Comparison of ENCODE assay signal across 23 cellular contexts in the genomic region with DNA sequence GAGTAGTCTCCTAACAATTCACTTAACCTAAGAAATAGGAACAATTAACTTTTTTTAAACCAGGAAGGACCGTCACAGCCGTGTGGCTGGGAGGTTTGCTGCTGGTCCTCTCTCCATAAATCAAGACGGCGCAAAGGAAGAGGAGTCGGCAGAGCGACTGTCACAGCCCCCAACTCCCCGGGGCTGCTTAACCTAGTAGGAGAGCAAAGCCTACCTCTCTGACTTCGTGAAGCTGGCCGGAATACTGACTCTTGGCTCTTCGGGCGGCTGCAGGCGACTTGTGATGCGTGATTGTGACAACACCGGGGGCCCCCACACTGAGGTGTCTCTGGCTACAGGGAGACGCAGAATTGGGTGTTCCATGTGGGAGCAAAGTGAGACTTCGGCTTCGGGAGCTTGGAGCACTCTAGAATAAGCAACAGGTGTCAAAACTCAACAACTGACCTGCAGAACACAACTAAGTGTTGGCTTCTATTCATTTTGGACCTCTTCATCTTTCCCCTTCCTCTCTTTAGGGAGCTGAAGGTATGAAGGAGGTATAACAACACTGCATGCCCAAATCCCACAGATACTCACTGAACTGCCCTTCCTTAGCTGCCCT.
"Had no signal": no experiment of that assay in that cellular context is flagged by ENCODE, and none has a peak within 500 bp of the region (broad histone marks: within the 10 kb centered on the region; RNA-seq: fewer than 3 reads in every experiment).

No MANE protein-coding gene starts in this region.

- H3K4me3 Mint-ChIP-seq: activated CD8-positive, alpha-beta memory T cell treated with anti-CD3 and anti-CD28 coated beads, Interleukin-2, amount 10 ng/mL, durations not matched to agents 7 days and 5 days; activated T-cell treated with anti-CD3 and anti-CD28 coated beads, Interleukin-2, amount 50 U/mL, for 24 hours had no signal

- H3K4me2 ChIP-seq: SK-N-SH had no signal

- H3K36me3 ChIP-seq: Peyer's patch, SJCRH30 had no signal

- H3K27ac ChIP-seq: Peyer's patch, RWPE1, SJCRH30, VCaP had no signal

- H3K9me3 ChIP-seq: Peyer's patch, SJCRH30, SK-N-SH had no signal

- H3K9me3 Mint-ChIP-seq: activated naive CD4-positive, alpha-beta T cell treated with anti-CD3 and anti-CD28 coated beads, Interleukin-2, amount 50 U/mL, for 72 hours; activated T-cell treated with anti-CD3 and anti-CD28 coated beads, Interleukin-2, amount 50 U/mL, for 24 hours had no signal

- H3K27ac Mint-ChIP-seq: activated CD8-positive, alpha-beta memory T cell treated with anti-CD3 and anti-CD28 coated beads, Interleukin-2, amount 10 ng/mL, durations not matched to agents 7 days and 5 days; activated naive CD4-positive, alpha-beta T cell treated with anti-CD3 and anti-CD28 coated beads, Interleukin-2, amount 50 U/mL, for 72 hours; activated T-cell treated with anti-CD3 and anti-CD28 coated beads, Interleukin-2, amount 50 U/mL, for 24 hours had no signal

- H3K27me3 ChIP-seq: Peyer's patch, SJCRH30 had no signal

- H3K4me1 ChIP-seq: Peyer's patch, SJCRH30 had no signal

- DNase-seq: activated CD4-positive, alpha-beta T cell treated with anti-CD3 and anti-CD28 coated beads for 4 hours; activated CD4-positive, alpha-beta T cell treated with anti-CD3 and anti-CD28 coated beads, Interleukin-2, amount 50 U/mL, for 48 hours; activated CD8-positive, alpha-beta memory T cell treated with anti-CD3 and anti-CD28 coated beads, Interleukin-2, amount 10 ng/mL, durations not matched to agents 7 days and 5 days; activated effector memory CD4-positive, alpha-beta T cell treated with anti-CD3 and anti-CD28 coated beads, Interleukin-2, amount 50 U/mL, for 16 hours; activated naive CD4-positive, alpha-beta T cell treated with Interleukin-2 at 50 U/mL for 16 hours; activated T-cell treated with anti-CD3 and anti-CD28 coated beads, Interleukin-2, amount 50 U/mL, for 24 hours; Karpas-422; MM.1S; NCI-H1105; NCI-H1436; NCI-H1694 treated with DMSO at 0.1 percent for 48 hours; NCI-H2081; NCI-H524; Peyer's patch; Right ventricle myocardium superior; SJCRH30; SK-N-SH; T-helper 1 cell had no signal

- ATAC-seq: activated CD4-positive, CD25-positive, alpha-beta regulatory T cell treated with anti-CD3 and anti-CD28 coated beads, Interleukin-2, amount 50 U/mL, for 24 hours; activated CD8-positive, alpha-beta memory T cell treated with anti-CD3 and anti-CD28 coated beads, Interleukin-2, amount 10 ng/mL, durations not matched to agents 7 days and 5 days; activated naive CD4-positive, alpha-beta T cell treated with anti-CD3 and anti-CD28 coated beads, Interleukin-2, amount 50 U/mL, for 72 hours; K562 had no signal

- H3K36me3 Mint-ChIP-seq: activated CD8-positive, alpha-beta memory T cell treated with anti-CD3 and anti-CD28 coated beads, Interleukin-2, amount 10 ng/mL, durations not matched to agents 7 days and 5 days; activated naive CD4-positive, alpha-beta T cell treated with anti-CD3 and anti-CD28 coated beads, Interleukin-2, amount 50 U/mL, for 72 hours had no signal

- H3K4me3 ChIP-seq: K562, Peyer's patch, SJCRH30 had no signal

- H3K9ac ChIP-seq: SK-N-SH had no signal
